Comparison of ENCODE assay signal across 8 cellular contexts in the genomic region with DNA sequence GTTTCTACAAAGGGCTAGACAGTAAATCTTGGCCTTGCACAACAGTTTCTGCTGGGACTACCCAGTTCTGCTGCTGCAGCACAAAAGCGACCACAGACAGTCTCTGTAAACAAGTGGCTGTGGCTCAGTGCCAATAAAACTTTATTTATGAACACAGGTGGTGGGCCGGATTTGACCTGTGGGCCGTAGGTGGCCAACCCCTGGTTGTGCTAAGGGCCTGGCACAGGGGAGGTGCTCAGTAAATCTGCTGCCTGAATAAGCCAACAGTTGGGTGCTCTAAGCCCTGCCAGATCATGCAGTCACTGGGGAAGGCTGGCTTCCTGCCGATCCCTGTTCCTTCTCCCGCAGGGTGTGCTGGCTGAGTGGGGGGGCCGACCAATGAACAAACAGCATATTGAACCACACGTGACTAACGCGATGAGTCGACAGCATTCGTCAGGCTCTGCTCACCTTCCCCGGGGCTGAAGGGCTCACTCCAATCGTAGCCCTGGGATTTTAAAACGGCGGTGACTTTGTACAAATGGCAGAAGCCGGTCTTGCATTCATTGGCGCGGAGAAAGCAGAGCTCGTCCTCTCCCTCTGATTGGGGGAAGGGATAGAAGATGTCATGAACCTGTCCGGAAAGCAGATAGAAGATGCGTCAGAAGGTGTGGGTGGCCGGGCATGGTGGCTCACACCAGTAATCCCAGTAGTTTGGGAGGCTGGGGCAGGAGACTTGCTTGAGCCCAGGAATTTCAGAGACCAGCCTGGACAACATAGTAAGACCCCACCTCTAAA. TPM values are rescaled to one million over a fixed set of nuclear protein-coding genes. Genes with fewer than 3 reads are reported as not detected.
DNase-seq lines count a peak whose midpoint lies in the region; ATAC-seq, FAIRE-seq and TF ChIP-seq lines count a peak whose summit lies in the region.

No MANE protein-coding gene starts in this region.

- peak overlapping the region; percentile 75 for H3K27ac Mint-ChIP-seq in glutamatergic neuron (ENCODE audit: unreplicated experiment)

- TF ChIP-seq CTCF in glutamatergic neuron (IDR thresholded peaks at IDR 0.05; ENCODE audit: partially characterized antibody, unreplicated experiment), result no peak

- DNase-seq in H54 (ENCODE audit: insufficient read length, low spot score), result peak; percentile 99
- peak; percentile 93 for DNase-seq in T1000 (lab: John Stamatoyannopoulos, UW)
- no peak for DNase-seq in glutamatergic neuron
- DNase-seq in smooth muscle cell of the brain vasculature (ENCODE audit: low read depth, low spot score), result peak; percentile 84
- no peak for DNase-seq in germinal center (ENCODE audit: low spot score)
- no peak for DNase-seq in NCI-H748 treated with DMSO at 0.1 percent for 48 hours (lab: John Stamatoyannopoulos, UW)

- H3K9me3 Mint-ChIP-seq in glutamatergic neuron (ENCODE audit: unreplicated experiment), result peaks cover 9% of the 10 kb centered on the region

- H3K4me3 Mint-ChIP-seq in glutamatergic neuron (ENCODE audit: unreplicated experiment), result no peak overlapping the region

- ATAC-seq in GM21529 (IDR thresholded peaks at IDR 0.05; ENCODE audit: unreplicated experiment) (no peak), HG02840 (IDR thresholded peaks at IDR 0.05; ENCODE audit: low FRiP score, unreplicated experiment) (no peak)

- 0 out of 2 replicates have a peak, but pooled peaks have one; percentile 15 for TF ChIP-seq POLR2A in H54 (IDR thresholded peaks at IDR 0.05; ENCODE audit: low read depth, low read length)

- peaks cover 22% of the 10 kb centered on the region for H3K4me1 Mint-ChIP-seq in glutamatergic neuron (ENCODE audit: low read depth, unreplicated experiment)

- H3K27me3 Mint-ChIP-seq in glutamatergic neuron (ENCODE audit: unreplicated experiment), result peaks cover 7% of the 10 kb centered on the region

- peaks cover 9% of the 10 kb centered on the region for H3K36me3 Mint-ChIP-seq in glutamatergic neuron (ENCODE audit: unreplicated experiment)

- FAIRE-seq in H54 (lab: Jason Lieb, UNC), result peak; percentile 94

RNA-seq across cellular contexts. Expression of gene MYDGF, which starts 24.3 kb away (rescaled TPM):
- 32.6 TPM for total RNA-seq in glutamatergic neuron (ENCODE audit: unreplicated experiment)

RNA-seq across cellular contexts. Expression of gene DPP9, which starts 29.2 kb away (rescaled TPM):
- 44.8 TPM for total RNA-seq in glutamatergic neuron (ENCODE audit: unreplicated experiment)

RNA-seq across cellular contexts. Expression of gene TNFAIP8L1, which starts 55.1 kb away (rescaled TPM):
- total RNA-seq in glutamatergic neuron (ENCODE audit: unreplicated experiment), result 23.6 TPM

Comparison
In these comparisons a context has a peak if more than half of its experiments do, and no peak if none do; other contexts are left out.
1. DNase-seq: peak in H54 (single experiment), T1000 (single experiment) and smooth muscle cell of the brain vasculature (single experiment); none in glutamatergic neuron (single experiment), germinal center (single experiment) and NCI-H748 treated with DMSO at 0.1 percent for 48 hours (single experiment).